8 cellular contexts compared by ENCODE assay signal in the genomic region with DNA sequence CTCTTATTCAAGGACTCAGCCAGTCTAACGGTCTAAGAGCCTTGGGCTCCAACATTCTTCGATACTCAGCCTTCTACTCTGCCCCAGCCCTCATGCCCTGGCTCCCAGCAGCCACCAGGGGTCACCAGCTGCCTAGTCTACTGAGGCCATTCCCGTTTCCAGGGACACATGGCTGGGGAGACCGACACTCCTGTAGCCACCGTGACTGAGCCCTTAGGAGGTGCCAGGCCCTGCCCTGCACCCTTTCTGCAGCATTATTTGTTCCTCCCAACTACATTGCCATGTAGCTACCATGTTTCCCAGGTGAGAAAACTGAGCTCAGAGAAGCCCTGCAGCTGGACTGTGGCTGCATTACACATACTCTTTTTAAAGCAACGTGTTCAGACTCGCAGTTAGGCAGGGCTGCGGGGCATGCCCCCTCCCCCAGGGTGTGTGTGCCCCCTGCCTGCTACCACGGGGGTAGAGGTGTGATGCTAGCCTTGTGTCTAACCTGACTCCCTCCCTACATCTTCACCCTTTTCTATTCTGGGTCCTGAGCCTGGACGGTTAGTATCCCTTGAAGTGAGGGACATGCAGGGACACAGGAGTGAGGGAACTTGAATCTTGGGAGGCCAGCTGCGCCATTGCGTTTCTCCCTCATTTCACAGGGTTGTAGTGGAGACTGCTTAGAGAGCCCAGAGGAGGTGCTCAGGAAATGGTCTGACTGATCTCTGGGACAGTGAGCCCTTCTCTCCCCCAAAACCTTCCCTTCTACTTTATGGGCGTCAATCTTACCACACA. TPM values are rescaled to one million over a fixed set of nuclear protein-coding genes. Genes with fewer than 3 reads are reported as not detected.
DNase-seq lines count a peak whose midpoint lies in the region; ATAC-seq, FAIRE-seq and TF ChIP-seq lines count a peak whose summit lies in the region.

No MANE protein-coding gene starts in this region.

- no peaks in the 10 kb centered on the region for H3K36me3 ChIP-seq in pancreas

- no peaks in the 10 kb centered on the region for H3K9me3 ChIP-seq in pancreas

- H3K27me3 Mint-ChIP-seq in activated naive CD4-positive, alpha-beta T cell treated with anti-CD3 and anti-CD28 coated beads, Interleukin-2, amount 50 U/mL, for 24 hours, result no peaks in the 10 kb centered on the region

- peaks cover 17% of the 10 kb centered on the region for H3K4me1 Mint-ChIP-seq in activated naive CD4-positive, alpha-beta T cell treated with anti-CD3 and anti-CD28 coated beads, Interleukin-2, amount 50 U/mL, for 24 hours

- intact Hi-C loops in pancreas (cut with DNase I), result loop anchor here in 1 of 3 donors (2.0 kb wide), 1 partner anchor 347 kb away; no protein-coding TSS in a partner anchor

- H3K27me3 ChIP-seq in pancreas, result no peaks in the 10 kb centered on the region

- no peak overlapping the region for H3K4me3 Mint-ChIP-seq in activated naive CD4-positive, alpha-beta T cell treated with anti-CD3 and anti-CD28 coated beads, Interleukin-2, amount 50 U/mL, for 24 hours

- peak; percentile 32 for FAIRE-seq in pancreas (lab: Jason Lieb, UNC)

- peak overlapping the region; percentile 61 for H3K27ac Mint-ChIP-seq in activated naive CD4-positive, alpha-beta T cell treated with anti-CD3 and anti-CD28 coated beads, Interleukin-2, amount 50 U/mL, for 24 hours

- no peaks in the 10 kb centered on the region for H3K4me1 ChIP-seq in pancreas

- no peaks in the 10 kb centered on the region for H3K9me3 Mint-ChIP-seq in activated naive CD4-positive, alpha-beta T cell treated with anti-CD3 and anti-CD28 coated beads, Interleukin-2, amount 50 U/mL, for 24 hours

- DNase-seq in ELF-1 (ENCODE audit: low read depth, low spot score), result peak; percentile 92
- peak; percentile 76 for DNase-seq in M059J (ENCODE audit: low read depth)
- peak; percentile 74 for DNase-seq in RPMI7951 (ENCODE audit: low read depth)
- peak; percentile 76 for DNase-seq in glomerular visceral epithelial cell (ENCODE audit: extremely low spot score)
- peak; percentile 76 to 93 (median 84) for DNase-seq in pancreas

- ATAC-seq in pancreas (peak; percentile 90 to 95 (median 92)), HG03521 (IDR thresholded peaks at IDR 0.05; ENCODE audit: unreplicated experiment) (no peak), HG03025 (IDR thresholded peaks at IDR 0.05; ENCODE audit: low FRiP score, unreplicated experiment) (no peak)

- no peaks in the 10 kb centered on the region for H3K36me3 Mint-ChIP-seq in activated naive CD4-positive, alpha-beta T cell treated with anti-CD3 and anti-CD28 coated beads, Interleukin-2, amount 50 U/mL, for 24 hours

- 47 to 54% methylated on average over 13 of the region's 13 CpGs for WGBS in pancreas, 2 donors

- H3K27ac ChIP-seq in pancreas, result no peak overlapping the region

- TF ChIP-seq CTCF in pancreas (IDR thresholded peaks at IDR 0.05), result peak; percentile 84 to 96 (median 92)

- no peak overlapping the region for H3K4me3 ChIP-seq in pancreas

RNA-seq across cellular contexts. Expression of a gene that starts 17.5 kb away (rescaled TPM):
- total RNA-seq in M059J (2014; rRNA removed; shearing (Covaris generic)), result 2.1 and 3.5 TPM in 2 replicates
- total RNA-seq in RPMI7951 (2014; rRNA removed; shearing (Covaris generic)), result 3.0 and 4.3 TPM in 2 replicates
- total RNA-seq in pancreas, result 10 to 100 TPM in 5 of 6 donors, 1 to 10 TPM in 1; 4.5 to 31.7 (median 11.6) TPM
- polyA plus RNA-seq in pancreas, result 10 to 100 TPM; 67.5 to 75.7 TPM

RNA-seq across cellular contexts. Expression of a gene that starts 37.9 kb away (rescaled TPM):
- 17.7 and 28.7 TPM in 2 replicates for total RNA-seq in M059J (2014; rRNA removed; shearing (Covaris generic))
- 24.8 and 44.8 TPM in 2 replicates for total RNA-seq in RPMI7951 (2014; rRNA removed; shearing (Covaris generic))
- 100 to 1,000 TPM in 5 of 6 donors, 10 to 100 TPM in 1; 99.5 to 187 (median 153) TPM for total RNA-seq in pancreas
- polyA plus RNA-seq in pancreas, result 100 to 1,000 TPM; 201 to 366 TPM

Comparison
In these comparisons a context has a peak if more than half of its experiments do, and no peak if none do; other contexts are left out.
1. ATAC-seq: peak in pancreas (4 of 4); none in HG03521 (single experiment) and HG03025 (single experiment).
2. Peak in every context shown above with its lines, with median percentiles within 50 percentile points of each other: DNase-seq.